12 cellular contexts compared by ENCODE assay signal in the genomic region with DNA sequence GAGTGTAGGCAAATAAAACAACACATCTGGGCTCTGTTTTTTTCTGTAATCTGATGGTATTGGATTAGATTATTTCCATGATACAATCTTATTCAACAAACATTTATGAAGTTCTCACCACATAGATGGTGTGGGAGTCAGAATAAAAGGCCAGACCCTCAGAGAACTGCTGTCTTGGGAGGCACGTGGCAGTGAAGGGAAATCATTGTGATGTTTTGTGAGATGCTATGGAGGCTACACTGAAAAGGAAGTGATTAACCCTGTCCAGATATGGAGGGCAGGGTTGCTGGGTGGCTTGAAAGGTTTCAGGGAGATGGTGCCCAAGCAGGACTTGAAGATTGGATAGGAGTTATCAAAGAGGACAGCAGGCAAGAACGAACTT. TPM values are rescaled to one million over a fixed set of nuclear protein-coding genes. Genes with fewer than 3 reads are reported as not detected.
A peak's percentile ranks its signal among the peaks of the same experiment; 100 is the strongest.
DNase-seq lines count a peak whose midpoint lies in the region; ATAC-seq, FAIRE-seq and TF ChIP-seq lines count a peak whose summit lies in the region.
"Had no signal": no experiment of that assay in that cellular context is flagged by ENCODE, and none has a peak within 500 bp of the region (broad histone marks: within the 10 kb centered on the region; RNA-seq: fewer than 3 reads in every experiment).

No MANE protein-coding gene starts in this region.

- H4K20me1 ChIP-seq in endothelial cell of umbilical vein (replicated peaks; ENCODE audit: control insufficient read depth, extremely low read depth, insufficient read depth, low read length) (no peaks in the 10 kb centered on the region), neural progenitor cell (ENCODE audit: low read depth) (no peaks in the 10 kb centered on the region)

- POLR2A ChIA-PET in endothelial cell of umbilical vein (lab: Charles Lee): no interaction called here

- H3K27ac Mint-ChIP-seq in neural progenitor cell: peak overlapping the region; percentile 24
- H3K27ac Mint-ChIP-seq in activated naive CD4-positive, alpha-beta T cell treated with anti-CD3 and anti-CD28 coated beads for 36 hours: no peak overlapping the region
- H3K27ac Mint-ChIP-seq: activated T-helper 2 cell treated with anti-CD3 and anti-CD28 coated beads, Interferon-gamma antibody, Interleukin-2, Interleukin-4, amounts not matched to agents 10 μg/mL and 5 μg/mL and 100 μg/mL, durations not matched to agents 14 hours and 24 hours and 36 hours had no signal

- H3K9me1 ChIP-seq in endothelial cell of umbilical vein (replicated peaks; ENCODE audit: control insufficient read depth, extremely low read depth, insufficient read depth, low read length): no peaks in the 10 kb centered on the region

- H3K9ac ChIP-seq in endothelial cell of umbilical vein (replicated peaks; ENCODE audit: extremely low read depth, insufficient read depth, low read length) (no peak overlapping the region), neural progenitor cell (no peak overlapping the region)

- no TSS peak for BruUV-seq in endothelial cell of umbilical vein (replicated peaks; lab: Mats Ljungman, UMichigan)

- 56 to 74% methylated on average over 2 of the region's 2 CpGs for WGBS in upper lobe of left lung, 2 donors

- H3K27me3 ChIP-seq in left ventricle myocardium inferior (ENCODE audit: low read depth) (no peaks in the 10 kb centered on the region), endothelial cell of umbilical vein (ENCODE audit: control insufficient read depth in 2 of 2, insufficient read depth in 2 of 2, low read length in 2 of 2) (no peaks in the 10 kb centered on the region), neural progenitor cell (no peaks in the 10 kb centered on the region), upper lobe of left lung (no peaks in the 10 kb centered on the region)

- peak; percentile 4 for FAIRE-seq in endothelial cell of umbilical vein (lab: Jason Lieb, UNC)
- FAIRE-seq: GM12892, TTC549 had no signal

- no peak overlapping the region for H3K4me3 ChIP-seq in left ventricle myocardium inferior
- H3K4me3 ChIP-seq in endothelial cell of umbilical vein (replicated peaks in 1 of 3; ENCODE audit: insufficient read depth in 1 of 3, low read depth in 1 of 3, low read length in 3 of 3): no peak overlapping the region
- H3K4me3 ChIP-seq in neural progenitor cell: no peak overlapping the region
- H3K4me3 ChIP-seq in upper lobe of left lung: no peak overlapping the region

- no peak for TF ChIP-seq CTCF in left ventricle myocardium inferior (IDR thresholded peaks at IDR 0.05; ENCODE audit: borderline replicate concordance)
- no peak for TF ChIP-seq CTCF in endothelial cell of umbilical vein (IDR thresholded peaks at IDR 0.05; ENCODE audit: extremely low read depth in 1 of 2, insufficient read depth in 1 of 2, low read depth in 1 of 2, low read length in 2 of 2)
- no peak for TF ChIP-seq CTCF in neural progenitor cell (IDR thresholded peaks at IDR 0.05)
- TF ChIP-seq CTCF in upper lobe of left lung (IDR thresholded peaks at IDR 0.05): no peak

- H3F3A ChIP-seq in neural progenitor cell (ENCODE audit: low read depth): no peaks in the 10 kb centered on the region

- TF ChIP-seq EP300 in upper lobe of left lung (IDR thresholded peaks at IDR 0.05): no peak

- H3K4me1 ChIP-seq in left ventricle myocardium inferior: peaks cover 50% of the 10 kb centered on the region
- peaks cover 18% of the 10 kb centered on the region for H3K4me1 ChIP-seq in endothelial cell of umbilical vein (ENCODE audit: control insufficient read depth, extremely low read depth, insufficient read depth, low read length)
- no peaks in the 10 kb centered on the region for H3K4me1 ChIP-seq in neural progenitor cell
- H3K4me1 ChIP-seq in upper lobe of left lung: peaks cover 9 to 24% (median 16%) of the 10 kb centered on the region in 4 donors

- ATAC-seq in Right ventricle myocardium superior (ENCODE audit: poor library complexity) (no peak), upper lobe of left lung (ENCODE audit: low FRiP score in 2 of 2) (peak in 1 of 2 donors; percentile 31), GM18873 (IDR thresholded peaks at IDR 0.05; ENCODE audit: low FRiP score, unreplicated experiment) (no peak)

- no peak for TF ChIP-seq POLR2A in endothelial cell of umbilical vein (IDR thresholded peaks at IDR 0.05; ENCODE audit: low read depth, low read length)
- no peak for TF ChIP-seq POLR2A in upper lobe of left lung (IDR thresholded peaks at IDR 0.05)

- H3K36me3 ChIP-seq in left ventricle myocardium inferior (no peaks in the 10 kb centered on the region), endothelial cell of umbilical vein (ENCODE audit: control insufficient read depth in 2 of 2, extremely low read depth in 1 of 2, insufficient read depth in 2 of 2, low read length in 2 of 2) (no peaks in the 10 kb centered on the region), neural progenitor cell (no peaks in the 10 kb centered on the region), upper lobe of left lung (no peaks in the 10 kb centered on the region)

- H2AFZ ChIP-seq in endothelial cell of umbilical vein (ENCODE audit: low read depth, low read length) (peak overlapping the region; percentile 65), neural progenitor cell (replicated peaks) (no peak overlapping the region)

- intact Hi-C loops in left ventricle myocardium inferior (cut with micrococcal nuclease) (no loop called here), Right ventricle myocardium superior (cut with DNase I) (loop anchor here (10.0 kb wide), 1 partner anchor 92 kb away; a partner anchor contains a TSS), endothelial cell of umbilical vein (cut with micrococcal nuclease) (loop anchor here (10.0 kb wide), 1 partner anchor 52 kb away; a partner anchor contains a TSS)
- intact Hi-C loops in activated naive CD4-positive, alpha-beta T cell treated with anti-CD3 and anti-CD28 coated beads for 36 hours (cut with micrococcal nuclease): no loop called here

- CTCF ChIA-PET in endothelial cell of umbilical vein (lab: Charles Lee): interaction anchor here (1.8 kb wide), 1 partner anchor 351 kb away, joined by 5 read pairs; no protein-coding TSS in a partner anchor
- CTCF ChIA-PET in activated naive CD4-positive, alpha-beta T cell treated with anti-CD3 and anti-CD28 coated beads for 36 hours (lab: Charles Lee): no interaction called here

- H3K4me2 ChIP-seq in endothelial cell of umbilical vein (ENCODE audit: insufficient read depth, low read length): no peak overlapping the region
- H3K4me2 ChIP-seq in neural progenitor cell: no peak overlapping the region

- no peak for DNase-seq in left ventricle myocardium inferior
- no peak for DNase-seq in Right ventricle myocardium superior
- no peak for DNase-seq in endothelial cell of umbilical vein (ENCODE audit: low read depth, low spot score)
- DNase-seq in neural progenitor cell (ENCODE audit: low spot score): no peak
- DNase-seq in upper lobe of left lung: no peak
- no peak for DNase-seq in RKO (ENCODE audit: low spot score)
- DNase-seq in activated naive CD4-positive, alpha-beta T cell treated with anti-CD3 and anti-CD28 coated beads for 36 hours: no peak
- DNase-seq: CD8-positive, alpha-beta memory T cell had no signal

- H3K27me3 Mint-ChIP-seq in neural progenitor cell (ENCODE audit: insufficient read depth, low read depth): peaks cover 5% of the 10 kb centered on the region
- no peaks in the 10 kb centered on the region for H3K27me3 Mint-ChIP-seq in activated naive CD4-positive, alpha-beta T cell treated with anti-CD3 and anti-CD28 coated beads for 36 hours (ENCODE audit: low read depth)
- H3K27me3 Mint-ChIP-seq: CD8-positive, alpha-beta memory T cell had no signal

- H3K9me3 ChIP-seq in left ventricle myocardium inferior (replicated peaks): no peaks in the 10 kb centered on the region
- no peaks in the 10 kb centered on the region for H3K9me3 ChIP-seq in endothelial cell of umbilical vein (replicated peaks; ENCODE audit: control insufficient read depth, insufficient read depth, low read length)
- no peaks in the 10 kb centered on the region for H3K9me3 ChIP-seq in neural progenitor cell (ENCODE audit: low read depth)
- H3K9me3 ChIP-seq in upper lobe of left lung: no peaks in the 10 kb centered on the region

- peak overlapping the region; percentile 70 for H3K27ac ChIP-seq in left ventricle myocardium inferior (replicated peaks)
- no peak overlapping the region for H3K27ac ChIP-seq in endothelial cell of umbilical vein (ENCODE audit: insufficient read depth, low read depth, low read length)
- H3K27ac ChIP-seq in neural progenitor cell: no peak overlapping the region
- peak overlapping the region in 3 of 4 donors; percentile 25 to 52 (median 44) for H3K27ac ChIP-seq in upper lobe of left lung

- no peaks in the 10 kb centered on the region for H3K79me2 ChIP-seq in endothelial cell of umbilical vein (ENCODE audit: control insufficient read depth, insufficient read depth, low read length)
- no peaks in the 10 kb centered on the region for H3K79me2 ChIP-seq in neural progenitor cell (ENCODE audit: low read depth)

- no peak overlapping the region for H3K4me3 Mint-ChIP-seq in neural progenitor cell
- no peak overlapping the region for H3K4me3 Mint-ChIP-seq in activated naive CD4-positive, alpha-beta T cell treated with anti-CD3 and anti-CD28 coated beads for 36 hours
- H3K4me3 Mint-ChIP-seq: CD8-positive, alpha-beta memory T cell had no signal

- peaks cover 2% of the 10 kb centered on the region for H3K9me3 Mint-ChIP-seq in neural progenitor cell
- no peaks in the 10 kb centered on the region for H3K9me3 Mint-ChIP-seq in activated naive CD4-positive, alpha-beta T cell treated with anti-CD3 and anti-CD28 coated beads for 36 hours
- H3K9me3 Mint-ChIP-seq: activated T-helper 2 cell treated with anti-CD3 and anti-CD28 coated beads, Interferon-gamma antibody, Interleukin-2, Interleukin-4, amounts not matched to agents 10 μg/mL and 5 μg/mL and 100 μg/mL, durations not matched to agents 14 hours and 24 hours and 36 hours; CD8-positive, alpha-beta memory T cell had no signal

- no peaks in the 10 kb centered on the region for H3K36me3 Mint-ChIP-seq in neural progenitor cell
- H3K36me3 Mint-ChIP-seq in activated naive CD4-positive, alpha-beta T cell treated with anti-CD3 and anti-CD28 coated beads for 36 hours (ENCODE audit: low read depth): no peaks in the 10 kb centered on the region

- peaks cover 13% of the 10 kb centered on the region for H3K4me1 Mint-ChIP-seq in neural progenitor cell
- H3K4me1 Mint-ChIP-seq in activated naive CD4-positive, alpha-beta T cell treated with anti-CD3 and anti-CD28 coated beads for 36 hours (ENCODE audit: low read depth): peaks cover 23% of the 10 kb centered on the region

- dilution Hi-C loops in endothelial cell of umbilical vein (cut with MboI; ENCODE audit: extremely low pct_ligation_motif_present, low sequenced_read_pairs): no loop called here

RNA-seq across cellular contexts. Expression of a gene that starts 35.6 kb away (rescaled TPM):
- 33.4 TPM for total RNA-seq in left ventricle myocardium inferior
- total RNA-seq in Right ventricle myocardium superior: 22.4 TPM
- total RNA-seq in endothelial cell of umbilical vein: 12.7 and 14.0 TPM in 2 replicates
- polyA plus RNA-seq in endothelial cell of umbilical vein: 24.2 and 28.1 TPM in 2 replicates
- 21.7 and 22.7 TPM in 2 replicates for polyA plus RNA-seq in endothelial cell of umbilical vein (2011; cell fraction: cytosol; rRNA removed)
- 11.8 and 12.5 TPM in 2 replicates for polyA plus RNA-seq in endothelial cell of umbilical vein (2011; cell fraction: nucleus; rRNA removed)
- 15.0 and 18.9 TPM in 2 replicates for polyA plus RNA-seq in endothelial cell of umbilical vein (2012)
- polyA minus RNA-seq in endothelial cell of umbilical vein: 22.0 and 26.5 TPM in 2 replicates
- polyA minus RNA-seq in endothelial cell of umbilical vein (2011; cell fraction: cytosol; rRNA and poly(A)+ RNA removed): 15.6 TPM
- polyA minus RNA-seq in endothelial cell of umbilical vein (2011; cell fraction: nucleus; rRNA and poly(A)+ RNA removed): 4.7 and 6.5 TPM in 2 replicates
- total RNA-seq in neural progenitor cell (ENCODE audit: low replicate concordance): 21.6 and 29.9 TPM in 2 replicates
- 10 to 100 TPM; 16.8 to 47.2 (median 30.2) TPM for total RNA-seq in upper lobe of left lung
- 10 to 100 TPM; 12.0 to 12.1 TPM for total RNA-seq in activated naive CD4-positive, alpha-beta T cell treated with anti-CD3 and anti-CD28 coated beads for 36 hours

RNA-seq across cellular contexts. Expression of a gene that starts 51.6 kb away (rescaled TPM):
- 39.7 TPM for total RNA-seq in left ventricle myocardium inferior
- total RNA-seq in Right ventricle myocardium superior: 31.9 TPM
- total RNA-seq in endothelial cell of umbilical vein: 27.4 and 28.8 TPM in 2 replicates
- polyA plus RNA-seq in endothelial cell of umbilical vein: 79.9 and 100 TPM in 2 replicates
- polyA plus RNA-seq in endothelial cell of umbilical vein (2011; cell fraction: cytosol; rRNA removed): 48.9 and 54.8 TPM in 2 replicates
- polyA plus RNA-seq in endothelial cell of umbilical vein (2011; cell fraction: nucleus; rRNA removed): 26.8 and 30.3 TPM in 2 replicates
- polyA plus RNA-seq in endothelial cell of umbilical vein (2012): 26.8 and 30.3 TPM in 2 replicates
- polyA minus RNA-seq in endothelial cell of umbilical vein: 33.9 and 38.2 TPM in 2 replicates
- 47.9 TPM for polyA minus RNA-seq in endothelial cell of umbilical vein (2011; cell fraction: cytosol; rRNA and poly(A)+ RNA removed)
- 20.1 and 23.7 TPM in 2 replicates for polyA minus RNA-seq in endothelial cell of umbilical vein (2011; cell fraction: nucleus; rRNA and poly(A)+ RNA removed)
- total RNA-seq in neural progenitor cell (ENCODE audit: low replicate concordance): 17.3 and 20.9 TPM in 2 replicates
- total RNA-seq in upper lobe of left lung: 10 to 100 TPM; 13.0 to 38.9 (median 21.6) TPM
- total RNA-seq in activated naive CD4-positive, alpha-beta T cell treated with anti-CD3 and anti-CD28 coated beads for 36 hours: 10 to 100 TPM; 23.6 to 28.2 TPM

Comparison
In these comparisons a context has a peak if more than half of its experiments do, and no peak if none do; other contexts are left out.
1. intact Hi-C loops: an anchor here in Right ventricle myocardium superior (10.0 kb wide) and endothelial cell of umbilical vein (10.0 kb wide); none called in left ventricle myocardium inferior and activated naive CD4-positive, alpha-beta T cell treated with anti-CD3 and anti-CD28 coated beads for 36 hours.
2. H3K27ac ChIP-seq: peak in left ventricle myocardium inferior (single experiment) and upper lobe of left lung (3 of 4); none in endothelial cell of umbilical vein (single experiment) and neural progenitor cell (single experiment).